In the genomic region with DNA sequence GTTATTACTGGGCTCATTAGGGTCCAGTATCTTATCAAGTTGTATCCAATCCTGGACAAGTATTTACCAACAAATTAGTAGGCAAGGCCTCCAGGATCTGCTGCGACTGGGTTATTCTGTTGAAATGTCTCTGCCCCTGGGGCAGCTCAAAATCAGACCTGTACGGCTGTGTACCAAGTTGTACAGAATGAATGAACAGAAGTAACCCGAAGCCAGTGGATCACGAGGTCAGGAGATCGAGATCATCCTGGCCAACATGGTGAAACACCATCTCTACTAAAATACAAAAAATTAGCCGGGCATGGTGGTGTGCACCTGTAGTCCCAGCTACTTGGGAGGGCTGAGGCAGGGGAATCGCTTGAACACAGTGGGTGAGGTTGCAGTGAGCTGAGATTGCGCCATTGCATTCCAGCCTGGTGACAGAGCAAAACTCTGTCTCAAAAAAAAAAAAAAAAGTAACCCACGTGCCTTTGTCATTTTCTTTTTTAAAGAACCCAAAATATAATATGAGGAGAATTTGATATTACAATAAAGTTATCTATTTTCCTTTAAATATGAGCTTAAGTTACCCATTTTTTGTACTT, we compare ENCODE assay signal across 2 cellular contexts.
TF ChIP-seq lines count a peak whose summit lies in the region.

No MANE protein-coding gene starts in this region.

TF ChIP-seq in H1, 55 proteins besides CTCF, POLR2A, EP300 and RAD21:
- no peak for TF ChIP-seq POU5F1 (IDR thresholded peaks at IDR 0.05; ENCODE audit: low read depth, low read length)
- TF ChIP-seq CEBPB (IDR thresholded peaks at IDR 0.05; ENCODE audit: low read depth, low read length) = peak; percentile 61

TF ChIP-seq in HepG2, 621 proteins besides CTCF, POLR2A, EP300 and RAD21:
- TF ChIP-seq FIP1L1 (IDR thresholded peaks at IDR 0.05; ENCODE audit: borderline replicate concordance, insufficient read depth, low read depth, low read length) (no peak), ZBTB33 (CRISPR knock-in tag; IDR thresholded peaks at IDR 0.05) (peak; percentile 61; the same call in 1 of the 2 replicates), THAP11 (CRISPR knock-in tag; IDR thresholded peaks at IDR 0.05) (no peak), ZNF460 (CRISPR knock-in tag; IDR thresholded peaks at IDR 0.05; ENCODE audit: borderline replicate concordance) (peak; percentile 95), KDM1A (CRISPR knock-in tag; IDR thresholded peaks at IDR 0.05) (peak; percentile 68; the same call in 1 of the 2 replicates), CEBPB (IDR thresholded peaks at IDR 0.05; ENCODE audit: borderline replicate concordance, low read depth, low read length) (peak; percentile 70), FOSL2 (CRISPR knock-in tag; IDR thresholded peaks at IDR 0.05) (peak; percentile 72), ZMYM3 (CRISPR knock-in tag; IDR thresholded peaks at IDR 0.05) (peak; percentile 47; the same call in 1 of the 2 replicates), CEBPG (CRISPR knock-in tag; IDR thresholded peaks at IDR 0.05) (peak; percentile 33; the same call in 1 of the 2 replicates), TEAD3 (CRISPR knock-in tag; optimal IDR thresholded peaks at IDR 0.05; ENCODE audit: borderline replicate concordance) (peak; percentile 53)
